6 cellular contexts compared by ENCODE assay signal in genomic region chr19:43984687-43985000, GRCh38. TPM values are rescaled to one million over a fixed set of nuclear protein-coding genes. Genes with fewer than 3 reads are reported as not detected.
DNase-seq lines count a peak whose midpoint lies in the region; ATAC-seq and TF ChIP-seq lines count a peak whose summit lies in the region.

No MANE protein-coding gene starts in this region.

- peaks cover 7% of the 10 kb centered on the region for H3K36me3 Mint-ChIP-seq in endothelial cell (ENCODE audit: low read depth, unreplicated experiment)

- peaks cover 5% of the 10 kb centered on the region for H3K36me3 ChIP-seq in A673 (ENCODE audit: insufficient read depth, low read length, poor library complexity, severe bottlenecking)
- H3K36me3 ChIP-seq in gastrocnemius medialis: peaks cover 2 to 32% of the 10 kb centered on the region in 2 donors

- no peak for TF ChIP-seq POLR2A in gastrocnemius medialis (IDR thresholded peaks at IDR 0.05)

- POLR2A ChIA-PET in A673 (lab: Charles Lee; ENCODE audit: low non-redundant PET): no interaction called here

- intact Hi-C loops in A673 (cut with micrococcal nuclease; ENCODE audit: unreplicated experiment): no loop called here
- intact Hi-C loops in gastrocnemius medialis (cut with DNase I; ENCODE audit: low total_unique reads): loop anchor here (1.0 to 5.0 kb wide), 10 partner anchors 18 to 372 kb away; partner anchors contain the start of genes ZNF112, ZNF221, ZNF222 and ZNF223

- no peaks in the 10 kb centered on the region for H3K9me3 Mint-ChIP-seq in endothelial cell (ENCODE audit: unreplicated experiment)

- H3K4me1 ChIP-seq in A673 (ENCODE audit: insufficient read depth, low read length, poor library complexity, severe bottlenecking) (no peaks in the 10 kb centered on the region), gastrocnemius medialis (peaks cover 0 to 5% of the 10 kb centered on the region in 2 donors)

- H3K27me3 ChIP-seq in A673 (replicated peaks; ENCODE audit: insufficient read depth, low read depth, low read length, poor library complexity) (no peaks in the 10 kb centered on the region), HL-60 (ENCODE audit: insufficient read depth, poor library complexity, severe bottlenecking) (no peaks in the 10 kb centered on the region), gastrocnemius medialis (no peaks in the 10 kb centered on the region)

- H3K4me3 Mint-ChIP-seq in endothelial cell (ENCODE audit: unreplicated experiment): peak overlapping the region; percentile 98

- CTCF ChIA-PET in A673 (lab: Charles Lee): interaction anchor here (0.6 kb wide), 1 partner anchor 546 kb away, joined by 8 read pairs; no protein-coding TSS in a partner anchor

- H3K4me1 Mint-ChIP-seq in endothelial cell (ENCODE audit: unreplicated experiment): no peaks in the 10 kb centered on the region

- TF ChIP-seq CTCF in A673 (conservative IDR thresholded peaks at IDR 0.05; ENCODE audit: low read depth, low read length) (no peak), HL-60 (IDR thresholded peaks at IDR 0.05; ENCODE audit: insufficient read depth, low read length) (no peak), endothelial cell (IDR thresholded peaks at IDR 0.05; ENCODE audit: unreplicated experiment) (no peak), gastrocnemius medialis (IDR thresholded peaks at IDR 0.05 in 4 of 5, conservative IDR thresholded peaks at IDR 0.05 in 1 of 5) (no peak)

- H3K4me3 ChIP-seq in A673 (ENCODE audit: low read depth, low read length, poor library complexity, severe bottlenecking) (peak overlapping the region; percentile 78), HL-60 (replicated peaks; ENCODE audit: insufficient read depth, low read length) (peak overlapping the region; percentile 85), gastrocnemius medialis (peak overlapping the region; percentile 63 to 85 (median 76))

- DNase-seq in A673 (ENCODE audit: low spot score): peak; percentile 8
- peak in 1 of 2 experiments; percentile 12 for DNase-seq in HL-60 (ENCODE audit: low read depth in 1 of 2, low spot score in 1 of 2)
- no peak for DNase-seq in endothelial cell (ENCODE audit: low spot score)
- no peak for DNase-seq in gastrocnemius medialis
- no peak for DNase-seq in SKM-1 (lab: John Stamatoyannopoulos, UW; ENCODE audit: unreplicated experiment)
- DNase-seq in GF-D8 (lab: John Stamatoyannopoulos, UW): no peak

- ATAC-seq in gastrocnemius medialis: peak; percentile 7 to 12

- BruUV-seq in A673 (replicated peaks; lab: Mats Ljungman, UMichigan): TSS peak; percentile 79

- no peaks in the 10 kb centered on the region for H3K9me3 ChIP-seq in A673 (ENCODE audit: low read depth, low read length, poor library complexity, severe bottlenecking)
- peaks cover 0 to 15% (median 0%) of the 10 kb centered on the region in 3 donors for H3K9me3 ChIP-seq in gastrocnemius medialis

- H3K27ac Mint-ChIP-seq in endothelial cell (ENCODE audit: unreplicated experiment): no peak overlapping the region

- no peaks in the 10 kb centered on the region for H3K27me3 Mint-ChIP-seq in endothelial cell (ENCODE audit: unreplicated experiment)

- H3K27ac ChIP-seq in A673 (ENCODE audit: low read depth, low read length, poor library complexity, severe bottlenecking): peak overlapping the region; percentile 71
- peak overlapping the region; percentile 63 for H3K27ac ChIP-seq in HL-60 (replicated peaks)
- H3K27ac ChIP-seq in gastrocnemius medialis: peak overlapping the region; percentile 77 to 83 (median 80)

- in situ Hi-C loops in gastrocnemius medialis (cut with MboI; ENCODE audit: low sequenced_read_pairs in 4 of 4): no loop called here

RNA-seq across cellular contexts. Expression of gene ZNF155, which starts 0.7 kb away (rescaled TPM):
- 7.3 and 8.0 TPM in 2 replicates for total RNA-seq in A673 (2021)
- total RNA-seq in endothelial cell (ENCODE audit: unreplicated experiment): 10.9 TPM
- 1 to 10 TPM in 3 of 4 donors, under 1 TPM in 1; 0.97 to 2.0 (median 1.6) TPM for total RNA-seq in gastrocnemius medialis

RNA-seq across cellular contexts. Expression of gene ZNF230, which starts 18.1 kb away (rescaled TPM):
- total RNA-seq in A673 (2021) (5.2 and 5.4 TPM in 2 replicates), endothelial cell (ENCODE audit: unreplicated experiment) (5.6 TPM), gastrocnemius medialis (1 to 10 TPM in 2 of 4 donors, under 1 TPM in 1, not detected in 1; 0.78 to 4.5 (median 4.5) TPM)

RNA-seq across cellular contexts. Expression of gene ZNF221, which starts 33.6 kb away (rescaled TPM):
- total RNA-seq in A673 (2021) (4.8 and 6.1 TPM in 2 replicates), endothelial cell (ENCODE audit: unreplicated experiment) (7.3 TPM), gastrocnemius medialis (10 to 100 TPM in 1 of 4 donors, 1 to 10 TPM in 1, under 1 TPM in 2; 0.76 to 15.3 (median 0.96) TPM)

RNA-seq across cellular contexts. Expression of gene ZNF222, which starts 40.5 kb away (rescaled TPM):
- total RNA-seq in A673 (2021): 7.3 and 9.3 TPM in 2 replicates
- total RNA-seq in endothelial cell (ENCODE audit: unreplicated experiment): 6.5 TPM
- 1 to 10 TPM in 3 of 4 donors, under 1 TPM in 1; 0.56 to 1.6 (median 1.1) TPM for total RNA-seq in gastrocnemius medialis

RNA-seq across cellular contexts. Expression of gene ZNF45, which starts 49.6 kb away (rescaled TPM):
- total RNA-seq in A673 (2021) (22.1 and 22.8 TPM in 2 replicates), endothelial cell (ENCODE audit: unreplicated experiment) (19.4 TPM), gastrocnemius medialis (1 to 10 TPM; 2.8 to 7.7 (median 4.0) TPM)
